8 cellular contexts compared by ENCODE assay signal in genomic region chr2:160278101-160278888, GRCh38.
DNase-seq lines count a peak whose midpoint lies in the region; ATAC-seq and TF ChIP-seq lines count a peak whose summit lies in the region.

No MANE protein-coding gene starts in this region.

- peaks cover 3% of the 10 kb centered on the region for H3K79me2 ChIP-seq in smooth muscle cell (ENCODE audit: low read depth)
- H3K79me2 ChIP-seq in Karpas-422 (ENCODE audit: low read length): no peaks in the 10 kb centered on the region

- no peak for TF ChIP-seq POLR2A in prostate gland (IDR thresholded peaks at IDR 0.05)

- no peak overlapping the region for H3K4me3 ChIP-seq in adipocyte (ENCODE audit: low read length)
- H3K4me3 ChIP-seq in smooth muscle cell: no peak overlapping the region
- H3K4me3 ChIP-seq in prostate gland: no peak overlapping the region
- no peak overlapping the region for H3K4me3 ChIP-seq in Karpas-422 (ENCODE audit: low read length)

- peak; percentile 24 for DNase-seq in activated CD8-positive, alpha-beta T cell treated with anti-CD3 and anti-CD28 coated beads for 36 hours
- DNase-seq in activated CD8-positive, alpha-beta T cell treated with anti-CD3 and anti-CD28 coated beads, Interleukin-2, amount 10 ng/mL, durations not matched to agents 7 days and 5 days: no peak
- DNase-seq in adipocyte (ENCODE audit: low read depth) (no peak), smooth muscle cell (lab: John Stamatoyannopoulos, UW; ENCODE audit: unreplicated experiment) (no peak), prostate gland (ENCODE audit: low spot score) (no peak), Karpas-422 (no peak)

- no peaks in the 10 kb centered on the region for H3K27me3 Mint-ChIP-seq in activated CD8-positive, alpha-beta T cell treated with anti-CD3 and anti-CD28 coated beads for 36 hours
- H3K27me3 Mint-ChIP-seq in activated CD8-positive, alpha-beta T cell treated with anti-CD3 and anti-CD28 coated beads, Interleukin-2, amount 10 ng/mL, durations not matched to agents 7 days and 5 days (ENCODE audit: low read depth): no peaks in the 10 kb centered on the region

- H3K4me3 Mint-ChIP-seq in activated CD8-positive, alpha-beta T cell treated with anti-CD3 and anti-CD28 coated beads for 36 hours: no peak overlapping the region
- H3K4me3 Mint-ChIP-seq in activated CD8-positive, alpha-beta T cell treated with anti-CD3 and anti-CD28 coated beads, Interleukin-2, amount 10 ng/mL, durations not matched to agents 7 days and 5 days: no peak overlapping the region

- no peaks in the 10 kb centered on the region for H3K9me3 Mint-ChIP-seq in activated CD8-positive, alpha-beta T cell treated with anti-CD3 and anti-CD28 coated beads for 36 hours
- no peaks in the 10 kb centered on the region for H3K9me3 Mint-ChIP-seq in activated CD8-positive, alpha-beta T cell treated with anti-CD3 and anti-CD28 coated beads, Interleukin-2, amount 10 ng/mL, durations not matched to agents 7 days and 5 days (ENCODE audit: insufficient read depth)

- H3K4me2 ChIP-seq in smooth muscle cell: no peak overlapping the region
- no peak overlapping the region for H3K4me2 ChIP-seq in Karpas-422 (ENCODE audit: low read depth, low read length, poor library complexity, severe bottlenecking)

- H2AFZ ChIP-seq in smooth muscle cell (ENCODE audit: low read depth) (no peak overlapping the region), Karpas-422 (ENCODE audit: low read length) (no peak overlapping the region)

- H4K20me1 ChIP-seq in smooth muscle cell (ENCODE audit: low read depth) (peaks cover 6% of the 10 kb centered on the region), Karpas-422 (ENCODE audit: insufficient read depth, low read depth, low read length) (no peaks in the 10 kb centered on the region)

- H3K27me3 ChIP-seq in adipocyte (replicated peaks; ENCODE audit: control insufficient read depth, insufficient read depth, low read length) (no peaks in the 10 kb centered on the region), smooth muscle cell (ENCODE audit: low read depth) (no peaks in the 10 kb centered on the region), prostate gland (replicated peaks; ENCODE audit: insufficient read depth) (no peaks in the 10 kb centered on the region), Karpas-422 (ENCODE audit: low read length) (no peaks in the 10 kb centered on the region)

- peaks cover 49% of the 10 kb centered on the region for H3K4me1 ChIP-seq in adipocyte (ENCODE audit: control insufficient read depth, insufficient read depth, low read length)
- H3K4me1 ChIP-seq in smooth muscle cell (ENCODE audit: low read depth): no peaks in the 10 kb centered on the region
- no peaks in the 10 kb centered on the region for H3K4me1 ChIP-seq in prostate gland (replicated peaks)
- H3K4me1 ChIP-seq in Karpas-422 (ENCODE audit: low read length): no peaks in the 10 kb centered on the region

- H3K4me1 Mint-ChIP-seq in activated CD8-positive, alpha-beta T cell treated with anti-CD3 and anti-CD28 coated beads for 36 hours (ENCODE audit: low read depth): peaks cover 28% of the 10 kb centered on the region
- H3K4me1 Mint-ChIP-seq in activated CD8-positive, alpha-beta T cell treated with anti-CD3 and anti-CD28 coated beads, Interleukin-2, amount 10 ng/mL, durations not matched to agents 7 days and 5 days (ENCODE audit: low read depth): peaks cover 23% of the 10 kb centered on the region

- H3K27ac ChIP-seq in smooth muscle cell (ENCODE audit: low read depth) (peak overlapping the region; percentile 32), prostate gland (no peak overlapping the region), Karpas-422 (ENCODE audit: low read length) (no peak overlapping the region)

- peaks cover 30% of the 10 kb centered on the region for H3K36me3 Mint-ChIP-seq in activated CD8-positive, alpha-beta T cell treated with anti-CD3 and anti-CD28 coated beads for 36 hours (ENCODE audit: low read depth)
- peaks cover 85% of the 10 kb centered on the region for H3K36me3 Mint-ChIP-seq in activated CD8-positive, alpha-beta T cell treated with anti-CD3 and anti-CD28 coated beads, Interleukin-2, amount 10 ng/mL, durations not matched to agents 7 days and 5 days (ENCODE audit: low read depth)

- H3K36me3 ChIP-seq in adipocyte (ENCODE audit: control insufficient read depth, insufficient read depth, low read length, severe bottlenecking) (peaks cover 94% of the 10 kb centered on the region), smooth muscle cell (ENCODE audit: low read depth) (peaks cover 49% of the 10 kb centered on the region), prostate gland (no peaks in the 10 kb centered on the region), Karpas-422 (ENCODE audit: insufficient read depth, low read length) (no peaks in the 10 kb centered on the region)

- H3F3A ChIP-seq in smooth muscle cell (ENCODE audit: low read depth): peaks cover 36% of the 10 kb centered on the region

- no peaks in the 10 kb centered on the region for H3K9me3 ChIP-seq in adipocyte (ENCODE audit: control insufficient read depth, low read length)
- no peaks in the 10 kb centered on the region for H3K9me3 ChIP-seq in smooth muscle cell (replicated peaks; ENCODE audit: low read depth)
- no peaks in the 10 kb centered on the region for H3K9me3 ChIP-seq in prostate gland
- H3K9me3 ChIP-seq in Karpas-422 (ENCODE audit: low read length): no peaks in the 10 kb centered on the region

- POLR2A ChIA-PET in activated CD8-positive, alpha-beta T cell treated with anti-CD3 and anti-CD28 coated beads for 36 hours (lab: Charles Lee): no interaction called here
- POLR2A ChIA-PET in activated CD8-positive, alpha-beta T cell treated with anti-CD3 and anti-CD28 coated beads, Interleukin-2, amount 10 ng/mL, durations not matched to agents 7 days and 5 days (lab: Charles Lee): no interaction called here

- peak; percentile 65 for ATAC-seq in activated CD8-positive, alpha-beta T cell treated with anti-CD3 and anti-CD28 coated beads for 36 hours
- no peak for ATAC-seq in activated CD8-positive, alpha-beta T cell treated with anti-CD3 and anti-CD28 coated beads, Interleukin-2, amount 10 ng/mL, durations not matched to agents 7 days and 5 days
- ATAC-seq in HG02798 (IDR thresholded peaks at IDR 0.05; ENCODE audit: poor library complexity, unreplicated experiment) (peak; percentile 92), GM19328 (IDR thresholded peaks at IDR 0.05; ENCODE audit: unreplicated experiment) (no peak)

- H3K9ac ChIP-seq in adipocyte (ENCODE audit: low read length) (peak overlapping the region; percentile 13), smooth muscle cell (ENCODE audit: low read depth) (no peak overlapping the region), Karpas-422 (ENCODE audit: low read length) (no peak overlapping the region)

- TF ChIP-seq CTCF in activated CD8-positive, alpha-beta T cell treated with anti-CD3 and anti-CD28 coated beads for 36 hours (IDR thresholded peaks at IDR 0.05): no peak
- no peak for TF ChIP-seq CTCF in smooth muscle cell (IDR thresholded peaks at IDR 0.05; ENCODE audit: borderline replicate concordance, insufficient read depth, poor library complexity, severe bottlenecking)
- no peak for TF ChIP-seq CTCF in prostate gland (IDR thresholded peaks at IDR 0.05)

- CTCF ChIA-PET in activated CD8-positive, alpha-beta T cell treated with anti-CD3 and anti-CD28 coated beads for 36 hours (lab: Charles Lee): interaction anchor here (0.8 to 4.8 kb wide), 7 partner anchors 9 to 27 kb away, joined by 3 to 18 read pairs (median 3); no protein-coding TSS in a partner anchor
- CTCF ChIA-PET in activated CD8-positive, alpha-beta T cell treated with anti-CD3 and anti-CD28 coated beads, Interleukin-2, amount 10 ng/mL, durations not matched to agents 7 days and 5 days (lab: Charles Lee): interaction anchor here (1.3 to 1.7 kb wide), 2 partner anchors 8 to 46 kb away, joined by 4 read pairs; no protein-coding TSS in a partner anchor

- no peaks in the 10 kb centered on the region for H3K9me2 ChIP-seq in Karpas-422 (replicated peaks; ENCODE audit: insufficient read depth, low read length)

- intact Hi-C loops in activated CD8-positive, alpha-beta T cell treated with anti-CD3 and anti-CD28 coated beads for 36 hours (cut with micrococcal nuclease): no loop called here
- intact Hi-C loops in prostate gland (cut with DNase I): no loop called here

- 75% methylated on average over 9 of the region's 9 CpGs for WGBS in smooth muscle cell (ENCODE audit: low lambda C conversion rate)
- 85% methylated on average over 9 of the region's 9 CpGs for WGBS in prostate gland

- H3K27ac Mint-ChIP-seq in activated CD8-positive, alpha-beta T cell treated with anti-CD3 and anti-CD28 coated beads for 36 hours: peak overlapping the region; percentile 50
- no peak overlapping the region for H3K27ac Mint-ChIP-seq in activated CD8-positive, alpha-beta T cell treated with anti-CD3 and anti-CD28 coated beads, Interleukin-2, amount 10 ng/mL, durations not matched to agents 7 days and 5 days

Comparison
In these comparisons a context has a peak if more than half of its experiments do, and no peak if none do; other contexts are left out.
1. ATAC-seq: peak in activated CD8-positive, alpha-beta T cell treated with anti-CD3 and anti-CD28 coated beads for 36 hours (single experiment) and HG02798 (single experiment); none in activated CD8-positive, alpha-beta T cell treated with anti-CD3 and anti-CD28 coated beads, Interleukin-2, amount 10 ng/mL, durations not matched to agents 7 days and 5 days (single experiment) and GM19328 (single experiment).